In the genomic region with DNA sequence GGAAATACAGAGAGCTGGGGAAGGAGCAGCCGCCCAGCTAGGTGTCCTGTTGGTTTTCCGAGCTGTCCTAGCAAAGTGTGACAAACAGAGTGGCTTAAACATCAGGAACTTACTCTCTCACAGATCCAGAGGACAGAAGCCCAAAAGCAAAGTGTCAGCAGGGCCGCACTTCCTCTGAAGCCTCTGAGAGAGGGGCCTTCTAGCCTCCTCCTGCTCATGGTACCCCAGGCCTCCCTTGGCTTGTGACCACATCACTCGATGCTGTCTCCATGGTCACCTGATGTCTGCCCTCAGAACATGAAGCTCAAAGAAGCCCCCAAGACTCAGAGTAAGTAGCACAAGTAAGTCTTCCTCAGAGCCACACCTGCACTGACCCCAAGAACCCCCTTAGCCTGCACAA, we compare ENCODE assay signal across 16 cellular contexts.
DNase-seq lines count a peak whose midpoint lies in the region; ATAC-seq, FAIRE-seq and TF ChIP-seq lines count a peak whose summit lies in the region.
"Had no signal": no experiment of that assay in that cellular context is flagged by ENCODE, and none has a peak within 500 bp of the region (broad histone marks: within the 10 kb centered on the region; RNA-seq: fewer than 3 reads in every experiment).

No MANE protein-coding gene starts in this region.

- POLR2A ChIA-PET in IMR-90 (lab: Charles Lee; ENCODE audit: unreplicated experiment), result no interaction called here
- POLR2A ChIA-PET in GM12878 (lab: Charles Lee), result no interaction called here

- H3K56ac ChIP-seq in H9 (ENCODE audit: insufficient read length, low read depth, low read length) (no peak overlapping the region), IMR-90 (ENCODE audit: extremely low read depth, insufficient read depth, low read length) (no peak overlapping the region)

- H3K4ac ChIP-seq in H9 (ENCODE audit: low read depth, low read length), result no peak overlapping the region
- H3K4ac ChIP-seq in IMR-90 (ENCODE audit: low read depth, low read length), result no peak overlapping the region

- CTCF ChIA-PET in IMR-90 (lab: Yijun Ruan, JAX), result no interaction called here
- CTCF ChIA-PET in GM12878 (lab: Yijun Ruan, JAX), result no interaction called here

- no peaks in the 10 kb centered on the region for H3K79me1 ChIP-seq in H9 (ENCODE audit: insufficient read depth, low read depth, low read length, poor library complexity, severe bottlenecking)
- no peaks in the 10 kb centered on the region for H3K79me1 ChIP-seq in IMR-90 (ENCODE audit: low read depth in 1 of 2, low read length in 2 of 2)

- no peaks in the 10 kb centered on the region; a peak in 1 of 7 replicates for H3K36me3 Mint-ChIP-seq in H9 (ENCODE audit: insufficient read depth in 1 of 3, low read depth in 3 of 3)
- H3K36me3 Mint-ChIP-seq: CD4-positive, alpha-beta memory T cell had no signal

- H2AFZ ChIP-seq in H9 (ENCODE audit: low read length) (no peak overlapping the region), IMR-90 (replicated peaks; ENCODE audit: low read length, poor library complexity) (peak overlapping the region; percentile 11), GM12878 (ENCODE audit: control insufficient read depth, low read depth, low read length) (no peak overlapping the region)

- no CpG with 5 or more reads among the region's 4 CpGs for whole genome bisulfite sequencing in H9 (ENCODE audit: extremely low coverage, insufficient read length, low lambda C conversion rate)
- 83% methylated on average over 1 of the region's 4 CpGs; no CpG with 5 or more reads in 1 of the 2 experiments for WGBS in IMR-90 (ENCODE audit: extremely low coverage in 2 of 2, insufficient read length in 1 of 2), 2 experiments
- 34% methylated on average over 4 of the region's 4 CpGs for WGBS in GM12878 (ENCODE audit: insufficient coverage, insufficient replicate concordance, low lambda C conversion rate, missing lambda C conversion rate)
- 79 to 83% methylated on average over 2 of the region's 4 CpGs for WGBS in gastroesophageal sphincter (ENCODE audit: low coverage in 1 of 2), 2 donors

- peak overlapping the region in 2 of 3 experiments; percentile 30 to 54; a peak in 2 of 7 replicates for H3K27ac Mint-ChIP-seq in H9

- H3K4me3 Mint-ChIP-seq in H9, result no peak overlapping the region
- H3K4me3 Mint-ChIP-seq: CD4-positive, alpha-beta memory T cell had no signal

- 0 out of 4 replicates have a peak, but pooled peaks cover 0 to 4% of the 10 kb centered on the region in 2 experiments for H3K4me1 Mint-ChIP-seq in H9
- H3K4me1 Mint-ChIP-seq: CD4-positive, alpha-beta memory T cell had no signal

- H4K5ac ChIP-seq in H9 (ENCODE audit: insufficient read length, low read depth, low read length) (no peak overlapping the region), IMR-90 (ENCODE audit: low read depth, low read length) (no peak overlapping the region)

- H4K20me1 ChIP-seq in H9 (ENCODE audit: control insufficient read depth, insufficient read depth, insufficient read length) (no peaks in the 10 kb centered on the region), IMR-90 (ENCODE audit: insufficient read depth, low read length) (no peaks in the 10 kb centered on the region), GM12878 (ENCODE audit: control insufficient read depth, insufficient read depth) (no peaks in the 10 kb centered on the region)

- H4K8ac ChIP-seq in H9 (replicated peaks; ENCODE audit: insufficient read length, low read depth, low read length) (no peak overlapping the region), IMR-90 (ENCODE audit: low read depth in 2 of 2, low read length in 2 of 2) (no peak overlapping the region)

- H3K27me3 ChIP-seq in H9 (ENCODE audit: insufficient read depth, low read length) (no peaks in the 10 kb centered on the region), IMR-90 (ENCODE audit: control insufficient read depth, insufficient read depth, low read length) (no peaks in the 10 kb centered on the region; the same call in 1 of the 2 replicates), GM12878 (replicated peaks in 1 of 2; ENCODE audit: control insufficient read depth in 2 of 2, insufficient read depth in 2 of 2, low read length in 1 of 2) (no peaks in the 10 kb centered on the region), rectal smooth muscle tissue (ENCODE audit: control insufficient read depth, insufficient read depth, low read length) (no peaks in the 10 kb centered on the region), gastroesophageal sphincter (no peaks in the 10 kb centered on the region)
- H3K27me3 ChIP-seq: BE2C had no signal

- no peaks in the 10 kb centered on the region for H3K4me1 ChIP-seq in H9 (ENCODE audit: insufficient read depth, low read length)
- H3K4me1 ChIP-seq in IMR-90 (ENCODE audit: control insufficient read depth, insufficient read depth, low read length), result no peaks in the 10 kb centered on the region
- peaks cover 10% of the 10 kb centered on the region for H3K4me1 ChIP-seq in GM12878 (ENCODE audit: control insufficient read depth, insufficient read depth, low read length)
- peaks cover 10% of the 10 kb centered on the region for H3K4me1 ChIP-seq in rectal smooth muscle tissue (ENCODE audit: control insufficient read depth, insufficient read depth, low read length)
- H3K4me1 ChIP-seq in gastroesophageal sphincter, result no peaks in the 10 kb centered on the region
- H3K4me1 ChIP-seq: A549, BE2C had no signal

- no peak for TF ChIP-seq RAD21 in IMR-90 (IDR thresholded peaks at IDR 0.05; ENCODE audit: low read length)
- no peak for TF ChIP-seq RAD21 in GM12878 (IDR thresholded peaks at IDR 0.05; ENCODE audit: insufficient read depth, low read depth, low read length)

- DNase-seq in H9 (no peak), IMR-90 (no peak), GM12878 (ENCODE audit: low read depth, low spot score) (no peak)
- no peak for DNase-seq in stimulated activated naive CD4-positive, alpha-beta T cell treated with Interleukin-2 at 50 U/mL for 16 hours (lab: John Stamatoyannopoulos, UW)
- DNase-seq: BE2C; CD4-positive, alpha-beta memory T cell; DMS153; DMS79 treated with DMSO at 0.1 percent for 48 hours; GDM1; HCEC 1CT had no signal

- TF ChIP-seq EP300 in GM12878 (IDR thresholded peaks at IDR 0.05; ENCODE audit: borderline replicate concordance in 1 of 2, control insufficient read depth in 1 of 2, low read depth in 2 of 2, low read length in 2 of 2), result no peak
- TF ChIP-seq EP300 in gastroesophageal sphincter (IDR thresholded peaks at IDR 0.05), result no peak

- intact Hi-C loops in IMR-90 (cut with micrococcal nuclease), result no loop called here
- intact Hi-C loops in GM12878 (cut with micrococcal nuclease; ENCODE audit: unreplicated experiment), result no loop called here

- H3K14ac ChIP-seq in H9 (ENCODE audit: insufficient read depth, low read length), result no peak overlapping the region
- no peak overlapping the region for H3K14ac ChIP-seq in IMR-90 (replicated peaks; ENCODE audit: low read depth, low read length)

- H3K79me2 ChIP-seq in H9 (ENCODE audit: insufficient read depth, low read length), result no peaks in the 10 kb centered on the region
- H3K79me2 ChIP-seq in GM12878 (ENCODE audit: control insufficient read depth, insufficient read depth, low read length), result no peaks in the 10 kb centered on the region

- H3T11ph ChIP-seq in H9 (ENCODE audit: low read length), result no peak overlapping the region

- TF ChIP-seq POLR2A in IMR-90 (IDR thresholded peaks at IDR 0.05; ENCODE audit: low read depth, low read length) (no peak), GM12878 (IDR thresholded peaks at IDR 0.05; ENCODE audit: low read depth, low read length) (no peak), gastroesophageal sphincter (IDR thresholded peaks at IDR 0.05) (no peak)

- BruUV-seq in IMR-90 (replicated peaks; lab: Mats Ljungman, UMichigan), result no TSS peak
- no TSS peak for BruUV-seq in GM12878 (replicated peaks; lab: Mats Ljungman, UMichigan)

- dilution Hi-C loops in IMR-90 (cut with HindIII; ENCODE audit: low sequenced_read_pairs, unreplicated experiment), result no loop called here

- no peak overlapping the region for H2BK5ac ChIP-seq in H9 (ENCODE audit: insufficient read length, low read length)
- no peak overlapping the region for H2BK5ac ChIP-seq in IMR-90 (ENCODE audit: low read depth, low read length, poor library complexity, severe bottlenecking)

- no peak for FAIRE-seq in GM12878 (lab: Jason Lieb, UNC)
- FAIRE-seq: A549, H1 had no signal

- no peaks in the 10 kb centered on the region; a peak in 1 of 5 replicates for H3K9me3 Mint-ChIP-seq in H9
- H3K9me3 Mint-ChIP-seq: CD4-positive, alpha-beta memory T cell had no signal

- H4K91ac ChIP-seq in H9 (ENCODE audit: insufficient read length, low read depth, low read length) (no peak overlapping the region), IMR-90 (ENCODE audit: insufficient read depth, low read depth, low read length) (no peak overlapping the region)

- RAD21 ChIA-PET in GM12878 (lab: Charles Lee; ENCODE audit: unreplicated experiment), result interaction anchor here (0.8 to 1.3 kb wide), 3 partner anchors 91 to 307 kb away, joined by 3 to 5 read pairs (median 3); no protein-coding TSS in a partner anchor

- H3K9me3 ChIP-seq in H9 (ENCODE audit: control insufficient read depth, low read depth, low read length) (no peaks in the 10 kb centered on the region), IMR-90 (ENCODE audit: control insufficient read depth, insufficient read depth, low read length) (no peaks in the 10 kb centered on the region), GM12878 (replicated peaks; ENCODE audit: control insufficient read depth, insufficient read depth, low read length) (no peaks in the 10 kb centered on the region; the same call in 2 of the 3 replicates), gastroesophageal sphincter (no peaks in the 10 kb centered on the region)
- H3K9me3 ChIP-seq: A549, BE2C had no signal

- no peaks in the 10 kb centered on the region for H3K36me3 ChIP-seq in IMR-90 (ENCODE audit: control insufficient read depth, insufficient read depth, low read length)
- no peaks in the 10 kb centered on the region for H3K36me3 ChIP-seq in GM12878 (ENCODE audit: control insufficient read depth in 2 of 2, insufficient read depth in 2 of 2, low read length in 1 of 2)
- H3K36me3 ChIP-seq in rectal smooth muscle tissue (ENCODE audit: control insufficient read depth, insufficient read depth, low read length), result no peaks in the 10 kb centered on the region
- no peaks in the 10 kb centered on the region for H3K36me3 ChIP-seq in gastroesophageal sphincter
- H3K36me3 ChIP-seq: BE2C had no signal

- no peak overlapping the region for H2BK20ac ChIP-seq in H9 (ENCODE audit: low read depth, low read length, poor library complexity, severe bottlenecking)
- H2BK20ac ChIP-seq in IMR-90 (ENCODE audit: low read depth, low read length), result no peak overlapping the region

- in situ Hi-C loops in IMR-90 (cut with MboI; ENCODE audit: low sequenced_read_pairs) (no loop called here), GM12878 (cut with MboI) (no loop called here)

- no peak overlapping the region for H3K27ac ChIP-seq in H9 (ENCODE audit: insufficient read length, low read depth, low read length)
- no peak overlapping the region for H3K27ac ChIP-seq in IMR-90 (ENCODE audit: insufficient read depth, low read length)
- no peak overlapping the region for H3K27ac ChIP-seq in GM12878 (ENCODE audit: control insufficient read depth, insufficient read depth)
- H3K27ac ChIP-seq in rectal smooth muscle tissue (ENCODE audit: low read depth, low read length), result peak overlapping the region; percentile 71
- no peak overlapping the region for H3K27ac ChIP-seq in gastroesophageal sphincter
- H3K27ac ChIP-seq: A549, C4-2B had no signal

- H3K4me3 ChIP-seq in IMR-90 (ENCODE audit: insufficient read depth, low read depth, low read length), result no peak overlapping the region
- no peak overlapping the region for H3K4me3 ChIP-seq in GM12878
- no peak overlapping the region for H3K4me3 ChIP-seq in rectal smooth muscle tissue (ENCODE audit: low read length)
- H3K4me3 ChIP-seq in gastroesophageal sphincter, result no peak overlapping the region
- H3K4me3 ChIP-seq: A549 had no signal

- H2AK5ac ChIP-seq in H9 (ENCODE audit: insufficient read length, low read length), result no peak overlapping the region
- H2AK5ac ChIP-seq in IMR-90 (ENCODE audit: low read depth, low read length), result no peak overlapping the region

- peaks cover 4% of the 10 kb centered on the region; the same call in 1 of the 2 replicates for H3K27me3 Mint-ChIP-seq in H9 (ENCODE audit: low read depth)

- H2BK120ac ChIP-seq in H9 (ENCODE audit: low read depth, low read length, poor library complexity, severe bottlenecking), result no peak overlapping the region
- H2BK120ac ChIP-seq in IMR-90 (ENCODE audit: low read depth, low read length), result no peak overlapping the region

- no peak overlapping the region for H3K23ac ChIP-seq in H9 (ENCODE audit: insufficient read length, low read depth, low read length)
- H3K23ac ChIP-seq in IMR-90 (ENCODE audit: low read depth, low read length), result no peak overlapping the region

- H2AK9ac ChIP-seq in IMR-90 (replicated peaks; ENCODE audit: low read depth, low read length, poor library complexity), result no peak overlapping the region

- SMC1A ChIA-PET in GM12878 (lab: Charles Lee; ENCODE audit: uncharacterized antibody, unreplicated experiment), result interaction anchor here (0.9 to 2.6 kb wide), 12 partner anchors 9 to 308 kb away, joined by 3 to 7 read pairs (median 4); no protein-coding TSS in a partner anchor

- H3K4me2 ChIP-seq in H9 (ENCODE audit: insufficient read depth, insufficient read length, low read length) (no peak overlapping the region), IMR-90 (ENCODE audit: low read depth, low read length) (no peak overlapping the region), GM12878 (ENCODE audit: control insufficient read depth, insufficient read depth) (no peak overlapping the region)
- H3K4me2 ChIP-seq: A549 had no signal

- H3K9ac ChIP-seq in H9 (ENCODE audit: extremely low read depth, insufficient read length, low read length) (no peak overlapping the region), IMR-90 (ENCODE audit: low read depth, low read length) (no peak overlapping the region), GM12878 (ENCODE audit: control insufficient read depth, insufficient read depth, low read length) (no peak overlapping the region), rectal smooth muscle tissue (ENCODE audit: low read length) (no peak overlapping the region)

- H3K9me1 ChIP-seq in IMR-90 (ENCODE audit: insufficient read depth, low read length), result no peaks in the 10 kb centered on the region

- no peak overlapping the region for H3K18ac ChIP-seq in H9 (ENCODE audit: insufficient read length, low read depth, low read length)
- H3K18ac ChIP-seq in IMR-90 (ENCODE audit: low read depth, low read length), result no peak overlapping the region

- H2BK15ac ChIP-seq in H9 (ENCODE audit: low read depth, low read length), result no peak overlapping the region
- H2BK15ac ChIP-seq in IMR-90 (ENCODE audit: low read depth, low read length), result no peak overlapping the region

- TF ChIP-seq CTCF in H9 (conservative IDR thresholded peaks at IDR 0.05) (no peak), IMR-90 (conservative IDR thresholded peaks at IDR 0.05; ENCODE audit: low read depth, low read length) (no peak), GM12878 (IDR thresholded peaks at IDR 0.05 in 2 of 3, conservative IDR thresholded peaks at IDR 0.05 in 1 of 3; ENCODE audit: control insufficient read depth in 2 of 3, extremely low read depth in 1 of 3, insufficient read depth in 1 of 3, low read depth in 3 of 3, low read length in 3 of 3) (no peak), gastroesophageal sphincter (IDR thresholded peaks at IDR 0.05) (no peak)

- no peaks in the 10 kb centered on the region for H3K23me2 ChIP-seq in H9 (ENCODE audit: insufficient read length, low read depth, low read length, poor library complexity, severe bottlenecking)

- ATAC-seq in IMR-90 (ENCODE audit: low read depth) (no peak), GM12878 (peak; percentile 32), gastroesophageal sphincter (no peak), HG02588 (IDR thresholded peaks at IDR 0.05; ENCODE audit: unreplicated experiment) (no peak)
- ATAC-seq: A549 had no signal

- no peak overlapping the region for H2BK12ac ChIP-seq in H9 (ENCODE audit: insufficient read length, low read depth, low read length)
